In the genomic region with DNA sequence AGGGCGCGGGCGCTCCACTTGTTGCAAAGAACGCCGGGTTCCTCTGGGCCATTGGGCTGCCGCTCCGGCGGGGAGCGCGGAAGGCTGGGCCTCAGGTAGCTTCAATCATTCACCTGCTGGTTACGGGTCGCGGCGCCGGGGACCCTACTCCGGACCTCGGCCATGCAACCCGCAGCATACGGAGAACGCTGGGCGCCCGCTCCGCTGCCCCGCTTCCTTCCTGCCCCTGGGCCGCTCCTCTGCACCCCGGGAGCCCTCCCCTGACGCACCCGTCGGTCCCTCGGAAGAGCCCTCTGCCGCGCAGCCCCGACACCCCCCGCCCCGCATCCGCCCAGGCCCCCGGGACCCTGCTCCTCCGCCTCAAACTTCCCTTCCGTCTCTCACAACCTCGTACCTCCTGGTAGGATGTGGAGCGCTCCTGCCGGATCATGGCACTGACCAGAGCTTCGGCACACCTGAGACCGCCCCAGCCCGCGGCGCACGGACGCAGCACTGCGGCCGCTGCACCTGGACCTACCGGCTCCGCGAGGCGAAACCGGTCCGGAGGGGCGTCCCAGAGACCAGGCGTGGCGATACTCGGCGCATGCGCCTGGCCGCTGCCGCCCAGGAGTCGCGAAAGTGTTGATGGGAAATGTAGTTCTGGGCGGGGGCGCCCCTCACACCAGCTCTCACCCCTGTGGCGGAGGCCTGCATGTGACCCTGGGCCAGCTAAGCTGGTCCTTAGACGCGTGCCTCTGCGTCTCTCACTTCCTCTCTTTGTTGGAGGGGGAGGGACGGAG, we compare ENCODE assay signal across 8 cellular contexts. TPM values are rescaled to one million over a fixed set of nuclear protein-coding genes. Genes with fewer than 3 reads are reported as not detected.
DNase-seq lines count a peak whose midpoint lies in the region; ATAC-seq and TF ChIP-seq lines count a peak whose summit lies in the region.

Gene PACC1, minus strand, starts transcription at position 559 of the 779 bp plus-strand sequence. Its CDS starts 129 bp downstream, at position 430.

- H3K4me3 ChIP-seq in breast epithelium = peak within 1 kb of the TSS; percentile 82 to 90 (median 90)
- peak within 1 kb of the TSS; percentile 90 for H3K4me3 ChIP-seq in smooth muscle cell

- TF ChIP-seq POLR2A in breast epithelium (IDR thresholded peaks at IDR 0.05) = peak; percentile 50

- intact Hi-C loops in breast epithelium (cut with DNase I; ENCODE audit: low total_unique reads) = no loop called here

- no peaks in the 10 kb centered on the region for H4K20me1 ChIP-seq in smooth muscle cell (ENCODE audit: low read depth)

- H3F3A ChIP-seq in smooth muscle cell (ENCODE audit: low read depth) = no peaks in the 10 kb centered on the region

- WGBS in smooth muscle cell (ENCODE audit: low lambda C conversion rate) = 1% methylated on average over 53 of the region's 74 CpGs

- no peaks in the 10 kb centered on the region for H3K9me3 ChIP-seq in breast epithelium
- H3K9me3 ChIP-seq in smooth muscle cell (replicated peaks; ENCODE audit: low read depth) = no peaks in the 10 kb centered on the region

- ATAC-seq in GM18861 (IDR thresholded peaks at IDR 0.05; ENCODE audit: unreplicated experiment) (peak; percentile 98), HG03095 (IDR thresholded peaks at IDR 0.05; ENCODE audit: unreplicated experiment) (peak; percentile 96)

- peak within 1 kb of the TSS; percentile 60 for H3K9ac ChIP-seq in smooth muscle cell (ENCODE audit: low read depth)

- TF ChIP-seq CTCF in VCaP (conservative IDR thresholded peaks at IDR 0.05) = no peak
- TF ChIP-seq CTCF in breast epithelium (IDR thresholded peaks at IDR 0.05) = no peak
- no peak for TF ChIP-seq CTCF in smooth muscle cell (IDR thresholded peaks at IDR 0.05; ENCODE audit: borderline replicate concordance, insufficient read depth, poor library complexity, severe bottlenecking)

- in situ Hi-C loops in ACHN (cut with HindIII; ENCODE audit: low pct_ligation_motif_present, low pct_unique_long_range_greater_than_20kb, low sequenced_read_pairs) = no loop called here

- H3K79me2 ChIP-seq in smooth muscle cell (ENCODE audit: low read depth) = no peaks in the 10 kb centered on the region

- peak within 1 kb of the TSS; percentile 90 for H3K4me2 ChIP-seq in smooth muscle cell

- H3K4me1 ChIP-seq in breast epithelium = no peaks in the 10 kb centered on the region
- no peaks in the 10 kb centered on the region for H3K4me1 ChIP-seq in smooth muscle cell (ENCODE audit: low read depth)

- peak; percentile 90 for DNase-seq in ACHN
- DNase-seq in NCI-H2171 treated with DMSO at 0.1 percent for 48 hours (lab: John Stamatoyannopoulos, UW) = peak; percentile 87
- peak; percentile 79 for DNase-seq in breast epithelium (ENCODE audit: low spot score in 2 of 2)
- peak; percentile 99 for DNase-seq in iPS-NIHi11 (ENCODE audit: low spot score)
- peak; percentile 46 for DNase-seq in smooth muscle cell (lab: John Stamatoyannopoulos, UW; ENCODE audit: unreplicated experiment)

- H2AFZ ChIP-seq in smooth muscle cell (ENCODE audit: low read depth) = peak within 1 kb of the TSS; percentile 98

- H3K27ac ChIP-seq in VCaP (peak within 1 kb of the TSS; percentile 78), breast epithelium (peak within 1 kb of the TSS; percentile 34 to 63), smooth muscle cell (ENCODE audit: low read depth) (no peak within 1 kb of the TSS)

- H3K27me3 ChIP-seq in breast epithelium (no peaks in the 10 kb centered on the region), smooth muscle cell (ENCODE audit: low read depth) (no peaks in the 10 kb centered on the region)

- H3K36me3 ChIP-seq in breast epithelium = no peaks in the 10 kb centered on the region
- no peaks in the 10 kb centered on the region for H3K36me3 ChIP-seq in smooth muscle cell (ENCODE audit: low read depth)

RNA-seq across cellular contexts. Expression of gene PACC1, which starts in this region (rescaled TPM):
- total RNA-seq in breast epithelium = 1 to 10 TPM; 2.7 to 6.2 (median 4.2) TPM
- 8.8 and 9.7 TPM in 2 replicates for total RNA-seq in smooth muscle cell
- 8.5 and 10.7 TPM in 2 replicates for polyA plus RNA-seq in smooth muscle cell

Comparison
In these comparisons a context has a peak if more than half of its experiments do, and no peak if none do; other contexts are left out.
1. DNase-seq: peak in every context shown above with its lines; median percentile 99 in iPS-NIHi11; 90 in ACHN; 87 in NCI-H2171 treated with DMSO at 0.1 percent for 48 hours; 79 in breast epithelium; 46 in smooth muscle cell.